In the genomic region with DNA sequence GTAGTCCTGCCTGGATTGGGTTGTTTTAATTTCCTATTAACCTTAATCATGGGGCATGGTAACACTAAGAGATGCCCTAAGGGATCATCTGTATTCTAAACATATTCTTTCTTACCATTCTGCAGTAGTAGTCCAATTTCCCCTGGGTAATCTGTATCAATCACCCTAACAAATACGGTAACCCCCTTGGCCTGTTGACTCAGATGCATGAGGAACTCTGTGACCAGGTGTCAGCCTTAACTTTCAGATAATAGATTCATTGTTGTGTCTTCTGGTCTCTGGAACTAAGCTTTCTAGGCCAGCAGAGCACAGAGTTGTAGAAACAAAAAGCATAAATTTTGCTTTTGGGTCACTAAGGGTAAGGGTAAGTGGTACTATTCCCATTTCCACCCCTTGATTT, we compare ENCODE assay signal across 25 cellular contexts. TPM values are rescaled to one million over a fixed set of nuclear protein-coding genes. Genes with fewer than 3 reads are reported as not detected.
"Had no signal": no experiment of that assay in that cellular context is flagged by ENCODE, and none has a peak within 500 bp of the region (broad histone marks: within the 10 kb centered on the region; RNA-seq: fewer than 3 reads in every experiment).

No MANE protein-coding gene starts in this region.

- H3K4me3 ChIP-seq: breast epithelium, pancreas, prostate gland, sigmoid colon, stomach, thyroid gland, upper lobe of left lung, vagina had no signal

- H3K9me3 Mint-ChIP-seq: activated T-cell treated with anti-CD3 and anti-CD28 coated beads, Interleukin-2, amount 50 U/mL, for 72 hours; stimulated activated effector memory CD8-positive, alpha-beta T cell treated with anti-CD3 and anti-CD28 coated beads, Interleukin-12 subunit alpha, Interleukin-12 subunit beta, amount 100 ng/mL, for 72 hours had no signal

- H3K9me3 ChIP-seq: pancreas, prostate gland, sigmoid colon, thyroid gland, vagina had no signal

- H3K4me1 Mint-ChIP-seq: mesothelial cell of epicardium; naive thymus-derived CD4-positive, alpha-beta T cell; stimulated activated effector memory CD8-positive, alpha-beta T cell treated with anti-CD3 and anti-CD28 coated beads, Interleukin-12 subunit alpha, Interleukin-12 subunit beta, amount 100 ng/mL, for 72 hours had no signal

- ATAC-seq: activated naive CD4-positive, alpha-beta T cell treated with anti-CD3 and anti-CD28 coated beads, Interleukin-2, amount 50 U/mL, for 72 hours; activated T-cell treated with anti-CD3 and anti-CD28 coated beads, Interleukin-2, amount 50 U/mL, for 72 hours; esophagus mucosa; foreskin keratinocyte; left ventricle myocardium superior; naive thymus-derived CD4-positive, alpha-beta T cell; pancreas; stimulated activated effector memory CD8-positive, alpha-beta T cell treated with anti-CD3 and anti-CD28 coated beads, Interleukin-12 subunit alpha, Interleukin-12 subunit beta, amount 100 ng/mL, for 72 hours had no signal

- DNase-seq: activated CD4-positive, alpha-beta T cell treated with anti-CD3 and anti-CD28 coated beads for 4 hours; activated CD4-positive, alpha-beta T cell treated with anti-CD3 and anti-CD28 coated beads, Interleukin-2, amount 50 U/mL, for 4 hours; activated naive CD4-positive, alpha-beta T cell; activated T-cell treated with anti-CD3 and anti-CD28 coated beads for 4 hours; activated T-cell treated with anti-CD3 and anti-CD28 coated beads, Interleukin-2, amount 50 U/mL, for 72 hours; central memory CD4-positive, alpha-beta T cell; left ventricle myocardium superior; naive thymus-derived CD4-positive, alpha-beta T cell; pancreas; retina; sigmoid colon; stimulated activated CD4-positive, alpha-beta T cell treated with anti-CD3 and anti-CD28 coated beads, Interleukin-4, amount 100 ng/mL, for 24 hours; stomach; thyroid gland; upper lobe of left lung had no signal

- H3K27me3 ChIP-seq: breast epithelium, foreskin keratinocyte, pancreas, sigmoid colon, stomach, thyroid gland, upper lobe of left lung, vagina had no signal

- H3K27ac ChIP-seq: breast epithelium, foreskin keratinocyte, pancreas, prostate gland, sigmoid colon, stomach, thyroid gland, upper lobe of left lung, vagina had no signal

- H3K4me3 Mint-ChIP-seq: activated T-cell treated with anti-CD3 and anti-CD28 coated beads, Interleukin-2, amount 50 U/mL, for 72 hours; mesothelial cell of epicardium; naive thymus-derived CD4-positive, alpha-beta T cell; stimulated activated effector memory CD8-positive, alpha-beta T cell treated with anti-CD3 and anti-CD28 coated beads, Interleukin-12 subunit alpha, Interleukin-12 subunit beta, amount 100 ng/mL, for 72 hours had no signal

- H3K4me1 ChIP-seq: breast epithelium, foreskin keratinocyte, pancreas, prostate gland, sigmoid colon, stomach, thyroid gland, upper lobe of left lung, vagina had no signal

- H3K36me3 Mint-ChIP-seq: mesothelial cell of epicardium; stimulated activated effector memory CD8-positive, alpha-beta T cell treated with anti-CD3 and anti-CD28 coated beads, Interleukin-12 subunit alpha, Interleukin-12 subunit beta, amount 100 ng/mL, for 72 hours had no signal

- H3K27ac Mint-ChIP-seq: activated naive CD4-positive, alpha-beta T cell treated with anti-CD3 and anti-CD28 coated beads, Interleukin-2, amount 50 U/mL, for 72 hours; activated T-cell treated with anti-CD3 and anti-CD28 coated beads, Interleukin-2, amount 50 U/mL, for 72 hours; mesothelial cell of epicardium; naive thymus-derived CD4-positive, alpha-beta T cell; stimulated activated effector memory CD8-positive, alpha-beta T cell treated with anti-CD3 and anti-CD28 coated beads, Interleukin-12 subunit alpha, Interleukin-12 subunit beta, amount 100 ng/mL, for 72 hours had no signal

- H3K36me3 ChIP-seq: breast epithelium, pancreas, prostate gland, sigmoid colon, stomach, thyroid gland, upper lobe of left lung, vagina had no signal

RNA-seq across cellular contexts. Expression of a gene that starts 13.1 kb away (rescaled TPM):
- total RNA-seq: activated naive CD4-positive, alpha-beta T cell treated with anti-CD3 and anti-CD28 coated beads, Interleukin-2, amount 50 U/mL, for 72 hours; lung microvascular endothelial cell had no signal
- polyA plus RNA-seq: neural cell had no signal
